ENCODE assay signal across 8 cellular contexts in genomic region chr1:226608699-226609505, GRCh38.
A peak's percentile ranks its signal among the peaks of the same experiment; 100 is the strongest.
DNase-seq lines count a peak whose midpoint lies in the region; ATAC-seq and TF ChIP-seq lines count a peak whose summit lies in the region.

No MANE protein-coding gene starts in this region.

- WGBS in H9 (ENCODE audit: extremely low coverage, insufficient read length, low lambda C conversion rate), result no CpG with 5 or more reads among the region's 18 CpGs

- H3K27ac Mint-ChIP-seq in CD4-positive, alpha-beta memory T cell, result peak overlapping the region in 2 of 7 donors; percentile 8 to 55
- peak overlapping the region in 1 of 3 experiments; percentile 55; a peak in 2 of 7 replicates for H3K27ac Mint-ChIP-seq in H9

- no peak overlapping the region for H3T11ph ChIP-seq in H9 (ENCODE audit: low read length)

- H2AFZ ChIP-seq in H9 (ENCODE audit: low read length), result no peak overlapping the region

- no peaks in the 10 kb centered on the region for H3K4me1 Mint-ChIP-seq in CD4-positive, alpha-beta memory T cell
- peaks cover 24 to 56% of the 10 kb centered on the region in 2 experiments for H3K4me1 Mint-ChIP-seq in H9

- no peaks in the 10 kb centered on the region for H3K9me3 ChIP-seq in CD4-positive, alpha-beta memory T cell (ENCODE audit: control insufficient read depth in 1 of 2, low read length in 2 of 2)
- H3K9me3 ChIP-seq in H9 (ENCODE audit: control insufficient read depth, low read depth, low read length) (no peaks in the 10 kb centered on the region), colonic mucosa (no peaks in the 10 kb centered on the region), lower lobe of right lung (no peaks in the 10 kb centered on the region)

- H2BK20ac ChIP-seq in H9 (ENCODE audit: low read depth, low read length, poor library complexity, severe bottlenecking), result no peak overlapping the region

- no peak overlapping the region for H3K27ac ChIP-seq in CD4-positive, alpha-beta memory T cell (ENCODE audit: low read depth, low read length)
- no peak overlapping the region for H3K27ac ChIP-seq in H9 (ENCODE audit: insufficient read length, low read depth, low read length)
- H3K27ac ChIP-seq in colonic mucosa, result no peak overlapping the region
- H3K27ac ChIP-seq in lower lobe of right lung, result no peak overlapping the region

- H3K23ac ChIP-seq in H9 (ENCODE audit: insufficient read length, low read depth, low read length), result no peak overlapping the region

- CTCF ChIA-PET in CD4-positive, alpha-beta memory T cell (lab: Charles Lee; ENCODE audit: partially characterized antibody), result interaction anchor here (0.8 to 4.1 kb wide), 23 partner anchors 9 to 484 kb away, joined by 3 to 28 read pairs (median 4); partner anchors contain the start of gene STUM

- TF ChIP-seq CTCF in H9 (conservative IDR thresholded peaks at IDR 0.05) (peak; percentile 95), colonic mucosa (IDR thresholded peaks at IDR 0.05) (peak; percentile 82), lower lobe of right lung (IDR thresholded peaks at IDR 0.05) (peak; percentile 88)

- ATAC-seq in lower lobe of right lung, result peak; percentile 74 to 77

- peak overlapping the region; percentile 9; the same call in 1 of the 2 replicates for H3K14ac ChIP-seq in H9 (ENCODE audit: insufficient read depth, low read length)

- H3K9ac ChIP-seq in H9 (ENCODE audit: extremely low read depth, insufficient read length, low read length), result no peak overlapping the region
- no peak overlapping the region for H3K9ac ChIP-seq in colonic mucosa (ENCODE audit: low read depth in 2 of 2, low read length in 2 of 2)

- H2AK5ac ChIP-seq in H9 (ENCODE audit: insufficient read length, low read length), result no peak overlapping the region

- no peaks in the 10 kb centered on the region for H3K4me1 ChIP-seq in CD4-positive, alpha-beta memory T cell (ENCODE audit: insufficient read depth, low read length)
- no peaks in the 10 kb centered on the region; the same call in 1 of the 2 replicates for H3K4me1 ChIP-seq in H9 (ENCODE audit: insufficient read depth, low read length)
- no peaks in the 10 kb centered on the region for H3K4me1 ChIP-seq in colonic mucosa
- peaks cover 4% of the 10 kb centered on the region for H3K4me1 ChIP-seq in lower lobe of right lung

- peaks cover 0 to 2% (median 0%) of the 10 kb centered on the region in 8 donors for H3K9me3 Mint-ChIP-seq in CD4-positive, alpha-beta memory T cell
- peaks cover 0 to 1% of the 10 kb centered on the region in 2 experiments; a peak in 1 of 5 replicates for H3K9me3 Mint-ChIP-seq in H9

- H4K20me1 ChIP-seq in H9 (ENCODE audit: control insufficient read depth, insufficient read depth, insufficient read length), result no peaks in the 10 kb centered on the region

- H4K5ac ChIP-seq in H9 (ENCODE audit: insufficient read length, low read depth, low read length), result no peak overlapping the region

- peaks cover 0 to 9% of the 10 kb centered on the region in 2 donors for H3K27me3 Mint-ChIP-seq in CD4-positive, alpha-beta memory T cell
- peaks cover 2% of the 10 kb centered on the region; the same call in 1 of the 2 replicates for H3K27me3 Mint-ChIP-seq in H9 (ENCODE audit: low read depth)

- peak; percentile 56 to 65 (median 62) for DNase-seq in CD4-positive, alpha-beta memory T cell
- DNase-seq in H9, result peak; percentile 89
- peak; percentile 4 for DNase-seq in NCI-H2196 treated with DMSO at 0.1 percent for 48 hours (lab: John Stamatoyannopoulos, UW; ENCODE audit: unreplicated experiment)
- DNase-seq in activated CD4-positive, alpha-beta T cell treated with anti-CD3 and anti-CD28 coated beads for 4 hours, result peak; percentile 57 to 60
- peak; percentile 59 for DNase-seq in colonic mucosa
- DNase-seq in lower lobe of right lung, result peak; percentile 77
- DNase-seq in stimulated activated CD8-positive, alpha-beta memory T cell treated with anti-CD3 and anti-CD28 coated beads, Interleukin-15, amount 100 ng/mL, for 4 hours (ENCODE audit: low read depth in 2 of 2), result peak; percentile 24 to 27
- no peak for DNase-seq in T1000 (lab: John Stamatoyannopoulos, UW)

- intact Hi-C loops in CD4-positive, alpha-beta memory T cell (cut with micrococcal nuclease), result loop anchor here (2.0 to 5.0 kb wide), 2 partner anchors 62 to 482 kb away; no protein-coding TSS in a partner anchor
- intact Hi-C loops in colonic mucosa (cut with DNase I) (loop anchor here (2.0 to 5.0 kb wide), 2 partner anchors 60 to 182 kb away; partner anchors contain the start of gene STUM), lower lobe of right lung (cut with DNase I) (no loop called here)

- H2BK120ac ChIP-seq in H9 (ENCODE audit: low read depth, low read length, poor library complexity, severe bottlenecking), result no peak overlapping the region

- H3K23me2 ChIP-seq in H9 (ENCODE audit: insufficient read length, low read depth, low read length, poor library complexity, severe bottlenecking), result no peaks in the 10 kb centered on the region

- H3K79me2 ChIP-seq in H9 (ENCODE audit: insufficient read depth, low read length), result no peaks in the 10 kb centered on the region

- no peak overlapping the region for H2BK12ac ChIP-seq in H9 (ENCODE audit: insufficient read length, low read depth, low read length)

- H3K79me1 ChIP-seq in H9 (ENCODE audit: insufficient read depth, low read depth, low read length, poor library complexity, severe bottlenecking), result no peaks in the 10 kb centered on the region

- H3K18ac ChIP-seq in H9 (ENCODE audit: insufficient read length, low read depth, low read length), result no peak overlapping the region

- no peak overlapping the region for H4K8ac ChIP-seq in H9 (replicated peaks; ENCODE audit: insufficient read length, low read depth, low read length)

- H3K27me3 ChIP-seq in CD4-positive, alpha-beta memory T cell (ENCODE audit: insufficient read depth, low read length), result no peaks in the 10 kb centered on the region
- no peaks in the 10 kb centered on the region for H3K27me3 ChIP-seq in H9 (ENCODE audit: insufficient read depth, low read length)
- H3K27me3 ChIP-seq in colonic mucosa, result no peaks in the 10 kb centered on the region
- H3K27me3 ChIP-seq in lower lobe of right lung (ENCODE audit: low read depth), result no peaks in the 10 kb centered on the region

- H3K4me3 Mint-ChIP-seq in CD4-positive, alpha-beta memory T cell, result no peak overlapping the region
- H3K4me3 Mint-ChIP-seq in H9, result no peak overlapping the region; a peak in 1 of 5 replicates

- no peak overlapping the region for H3K56ac ChIP-seq in H9 (ENCODE audit: insufficient read length, low read depth, low read length)

- no peak overlapping the region for H3K4me2 ChIP-seq in H9 (ENCODE audit: insufficient read depth, insufficient read length, low read length)

- H2BK5ac ChIP-seq in H9 (ENCODE audit: insufficient read length, low read length), result no peak overlapping the region

- POLR2A ChIA-PET in CD4-positive, alpha-beta memory T cell (lab: Charles Lee; ENCODE audit: partially characterized antibody), result interaction anchor here (1.3 kb wide), 1 partner anchor 184 kb away, joined by 9 read pairs; no protein-coding TSS in a partner anchor

- no peaks in the 10 kb centered on the region for H3K36me3 Mint-ChIP-seq in CD4-positive, alpha-beta memory T cell
- no peaks in the 10 kb centered on the region for H3K36me3 Mint-ChIP-seq in H9 (ENCODE audit: insufficient read depth in 1 of 3, low read depth in 3 of 3)

- no peak overlapping the region for H2BK15ac ChIP-seq in H9 (ENCODE audit: low read depth, low read length)

- no peak overlapping the region for H3K4me3 ChIP-seq in CD4-positive, alpha-beta memory T cell (ENCODE audit: low read length in 2 of 2)
- H3K4me3 ChIP-seq in colonic mucosa, result no peak overlapping the region
- no peak overlapping the region for H3K4me3 ChIP-seq in lower lobe of right lung

- H4K91ac ChIP-seq in H9 (ENCODE audit: insufficient read length, low read depth, low read length), result no peak overlapping the region

- no peak overlapping the region for H3K4ac ChIP-seq in H9 (ENCODE audit: low read depth, low read length)

- no peaks in the 10 kb centered on the region for H3K36me3 ChIP-seq in CD4-positive, alpha-beta memory T cell (ENCODE audit: insufficient read depth, low read length)
- H3K36me3 ChIP-seq in colonic mucosa (no peaks in the 10 kb centered on the region), lower lobe of right lung (no peaks in the 10 kb centered on the region)
